In the genomic region with DNA sequence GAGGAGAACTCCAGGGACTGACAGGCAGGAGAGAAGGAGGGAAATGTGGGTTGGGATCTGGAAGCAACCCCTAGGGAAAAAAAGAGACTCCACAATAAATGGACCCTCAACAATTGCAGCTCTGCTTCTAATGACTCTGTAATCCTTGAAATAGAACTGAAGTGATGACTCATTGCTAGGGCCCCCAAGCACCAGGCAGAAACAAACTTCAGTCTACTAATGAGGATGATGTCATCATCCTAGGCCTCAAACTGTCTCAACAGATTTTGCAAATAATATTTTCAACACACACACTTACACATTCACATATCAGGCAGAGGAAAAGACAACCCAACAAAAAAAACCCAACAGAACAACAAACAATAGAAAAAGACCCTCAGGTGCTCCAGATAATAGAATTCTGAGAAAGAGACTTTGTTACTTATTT, we compare ENCODE assay signal across 1 cellular context.
A peak's percentile ranks its signal among the peaks of the same experiment; 100 is the strongest.
TF ChIP-seq lines count a peak whose summit lies in the region.

No MANE protein-coding gene starts in this region.

TF ChIP-seq in HepG2, 621 proteins besides CTCF, POLR2A, EP300 and RAD21 (continued from another document):
- TF ChIP-seq SMC3 (IDR thresholded peaks at IDR 0.05; ENCODE audit: low read length): 0 out of 2 replicates have a peak, but pooled peaks have one; percentile 17
- no peak for TF ChIP-seq CBX2 (IDR thresholded peaks at IDR 0.05; ENCODE audit: low read depth, low read length)
- TF ChIP-seq CBX2 (CRISPR knock-in tag; IDR thresholded peaks at IDR 0.05; ENCODE audit: low read depth): no peak
- TF ChIP-seq HES4 (CRISPR knock-in tag; IDR thresholded peaks at IDR 0.05; ENCODE audit: borderline replicate concordance): no peak
- no peak for TF ChIP-seq FLYWCH1 (CRISPR knock-in tag; IDR thresholded peaks at IDR 0.05)
- peak; percentile 96 for TF ChIP-seq FOSL2 (CRISPR knock-in tag; IDR thresholded peaks at IDR 0.05)
- TF ChIP-seq TBP (CRISPR knock-in tag; IDR thresholded peaks at IDR 0.05): no peak
- TF ChIP-seq GATAD2A (CRISPR knock-in tag; IDR thresholded peaks at IDR 0.05): peak; percentile 66; the same call in 1 of the 2 replicates
- TF ChIP-seq, protein P1, sequence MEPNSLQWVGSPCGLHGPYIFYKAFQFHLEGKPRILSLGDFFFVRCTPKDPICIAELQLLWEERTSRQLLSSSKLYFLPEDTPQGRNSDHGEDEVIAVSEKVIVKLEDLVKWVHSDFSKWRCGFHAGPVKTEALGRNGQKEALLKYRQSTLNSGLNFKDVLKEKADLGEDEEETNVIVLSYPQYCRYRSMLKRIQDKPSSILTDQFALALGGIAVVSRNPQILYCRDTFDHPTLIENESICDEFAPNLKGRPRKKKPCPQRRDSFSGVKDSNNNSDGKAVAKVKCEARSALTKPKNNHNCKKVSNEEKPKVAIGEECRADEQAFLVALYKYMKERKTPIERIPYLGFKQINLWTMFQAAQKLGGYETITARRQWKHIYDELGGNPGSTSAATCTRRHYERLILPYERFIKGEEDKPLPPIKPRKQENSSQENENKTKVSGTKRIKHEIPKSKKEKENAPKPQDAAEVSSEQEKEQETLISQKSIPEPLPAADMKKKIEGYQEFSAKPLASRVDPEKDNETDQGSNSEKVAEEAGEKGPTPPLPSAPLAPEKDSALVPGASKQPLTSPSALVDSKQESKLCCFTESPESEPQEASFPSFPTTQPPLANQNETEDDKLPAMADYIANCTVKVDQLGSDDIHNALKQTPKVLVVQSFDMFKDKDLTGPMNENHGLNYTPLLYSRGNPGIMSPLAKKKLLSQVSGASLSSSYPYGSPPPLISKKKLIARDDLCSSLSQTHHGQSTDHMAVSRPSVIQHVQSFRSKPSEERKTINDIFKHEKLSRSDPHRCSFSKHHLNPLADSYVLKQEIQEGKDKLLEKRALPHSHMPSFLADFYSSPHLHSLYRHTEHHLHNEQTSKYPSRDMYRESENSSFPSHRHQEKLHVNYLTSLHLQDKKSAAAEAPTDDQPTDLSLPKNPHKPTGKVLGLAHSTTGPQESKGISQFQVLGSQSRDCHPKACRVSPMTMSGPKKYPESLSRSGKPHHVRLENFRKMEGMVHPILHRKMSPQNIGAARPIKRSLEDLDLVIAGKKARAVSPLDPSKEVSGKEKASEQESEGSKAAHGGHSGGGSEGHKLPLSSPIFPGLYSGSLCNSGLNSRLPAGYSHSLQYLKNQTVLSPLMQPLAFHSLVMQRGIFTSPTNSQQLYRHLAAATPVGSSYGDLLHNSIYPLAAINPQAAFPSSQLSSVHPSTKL (CRISPR knock-in tag; IDR thresholded peaks at IDR 0.05): peak; percentile 44
- TF ChIP-seq, protein P2, sequence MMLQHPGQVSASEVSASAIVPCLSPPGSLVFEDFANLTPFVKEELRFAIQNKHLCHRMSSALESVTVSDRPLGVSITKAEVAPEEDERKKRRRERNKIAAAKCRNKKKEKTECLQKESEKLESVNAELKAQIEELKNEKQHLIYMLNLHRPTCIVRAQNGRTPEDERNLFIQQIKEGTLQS (CRISPR knock-in tag; IDR thresholded peaks at IDR 0.05): peak; percentile 93
- 0 out of 2 replicates have a peak, but pooled peaks have one; percentile 20 for TF ChIP-seq FOXA3 (CRISPR knock-in tag; IDR thresholded peaks at IDR 0.05)
- TF ChIP-seq, protein P3, sequence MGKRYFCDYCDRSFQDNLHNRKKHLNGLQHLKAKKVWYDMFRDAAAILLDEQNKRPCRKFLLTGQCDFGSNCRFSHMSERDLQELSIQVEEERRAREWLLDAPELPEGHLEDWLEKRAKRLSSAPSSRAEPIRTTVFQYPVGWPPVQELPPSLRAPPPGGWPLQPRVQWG (CRISPR knock-in tag; IDR thresholded peaks at IDR 0.05; ENCODE audit: borderline replicate concordance, low read depth): no peak
- TF ChIP-seq, protein P4, sequence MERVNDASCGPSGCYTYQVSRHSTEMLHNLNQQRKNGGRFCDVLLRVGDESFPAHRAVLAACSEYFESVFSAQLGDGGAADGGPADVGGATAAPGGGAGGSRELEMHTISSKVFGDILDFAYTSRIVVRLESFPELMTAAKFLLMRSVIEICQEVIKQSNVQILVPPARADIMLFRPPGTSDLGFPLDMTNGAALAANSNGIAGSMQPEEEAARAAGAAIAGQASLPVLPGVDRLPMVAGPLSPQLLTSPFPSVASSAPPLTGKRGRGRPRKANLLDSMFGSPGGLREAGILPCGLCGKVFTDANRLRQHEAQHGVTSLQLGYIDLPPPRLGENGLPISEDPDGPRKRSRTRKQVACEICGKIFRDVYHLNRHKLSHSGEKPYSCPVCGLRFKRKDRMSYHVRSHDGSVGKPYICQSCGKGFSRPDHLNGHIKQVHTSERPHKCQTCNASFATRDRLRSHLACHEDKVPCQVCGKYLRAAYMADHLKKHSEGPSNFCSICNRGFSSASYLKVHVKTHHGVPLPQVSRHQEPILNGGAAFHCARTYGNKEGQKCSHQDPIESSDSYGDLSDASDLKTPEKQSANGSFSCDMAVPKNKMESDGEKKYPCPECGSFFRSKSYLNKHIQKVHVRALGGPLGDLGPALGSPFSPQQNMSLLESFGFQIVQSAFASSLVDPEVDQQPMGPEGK (CRISPR knock-in tag; IDR thresholded peaks at IDR 0.05): peak; percentile 40; the same call in 1 of the 2 replicates
- TF ChIP-seq ZBTB21 (CRISPR knock-in tag; IDR thresholded peaks at IDR 0.05): 0 out of 2 replicates have a peak, but pooled peaks have one; percentile 31
- TF ChIP-seq TEAD3 (CRISPR knock-in tag; optimal IDR thresholded peaks at IDR 0.05; ENCODE audit: borderline replicate concordance): no peak
- TF ChIP-seq, protein P5, sequence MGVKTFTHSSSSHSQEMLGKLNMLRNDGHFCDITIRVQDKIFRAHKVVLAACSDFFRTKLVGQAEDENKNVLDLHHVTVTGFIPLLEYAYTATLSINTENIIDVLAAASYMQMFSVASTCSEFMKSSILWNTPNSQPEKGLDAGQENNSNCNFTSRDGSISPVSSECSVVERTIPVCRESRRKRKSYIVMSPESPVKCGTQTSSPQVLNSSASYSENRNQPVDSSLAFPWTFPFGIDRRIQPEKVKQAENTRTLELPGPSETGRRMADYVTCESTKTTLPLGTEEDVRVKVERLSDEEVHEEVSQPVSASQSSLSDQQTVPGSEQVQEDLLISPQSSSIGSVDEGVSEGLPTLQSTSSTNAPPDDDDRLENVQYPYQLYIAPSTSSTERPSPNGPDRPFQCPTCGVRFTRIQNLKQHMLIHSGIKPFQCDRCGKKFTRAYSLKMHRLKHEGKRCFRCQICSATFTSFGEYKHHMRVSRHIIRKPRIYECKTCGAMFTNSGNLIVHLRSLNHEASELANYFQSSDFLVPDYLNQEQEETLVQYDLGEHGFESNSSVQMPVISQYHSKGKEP (CRISPR knock-in tag; IDR thresholded peaks at IDR 0.05): no peak
- no peak for TF ChIP-seq SOX5 (CRISPR knock-in tag; IDR thresholded peaks at IDR 0.05; ENCODE audit: borderline replicate concordance)
- TF ChIP-seq SAP130 (CRISPR knock-in tag; IDR thresholded peaks at IDR 0.05; ENCODE audit: low read depth): 0 out of 2 replicates have a peak, but pooled peaks have one; percentile 19
- TF ChIP-seq JUND (CRISPR knock-in tag; IDR thresholded peaks at IDR 0.05): peak; percentile 59; the same call in 1 of the 2 replicates
- peak; percentile 51; the same call in 1 of the 2 replicates for TF ChIP-seq CEBPB (IDR thresholded peaks at IDR 0.05; ENCODE audit: borderline replicate concordance, low read depth, low read length)
- no peak for TF ChIP-seq TAF1 (CRISPR knock-in tag; IDR thresholded peaks at IDR 0.05)
